29 cellular contexts compared by ENCODE assay signal in the genomic region with DNA sequence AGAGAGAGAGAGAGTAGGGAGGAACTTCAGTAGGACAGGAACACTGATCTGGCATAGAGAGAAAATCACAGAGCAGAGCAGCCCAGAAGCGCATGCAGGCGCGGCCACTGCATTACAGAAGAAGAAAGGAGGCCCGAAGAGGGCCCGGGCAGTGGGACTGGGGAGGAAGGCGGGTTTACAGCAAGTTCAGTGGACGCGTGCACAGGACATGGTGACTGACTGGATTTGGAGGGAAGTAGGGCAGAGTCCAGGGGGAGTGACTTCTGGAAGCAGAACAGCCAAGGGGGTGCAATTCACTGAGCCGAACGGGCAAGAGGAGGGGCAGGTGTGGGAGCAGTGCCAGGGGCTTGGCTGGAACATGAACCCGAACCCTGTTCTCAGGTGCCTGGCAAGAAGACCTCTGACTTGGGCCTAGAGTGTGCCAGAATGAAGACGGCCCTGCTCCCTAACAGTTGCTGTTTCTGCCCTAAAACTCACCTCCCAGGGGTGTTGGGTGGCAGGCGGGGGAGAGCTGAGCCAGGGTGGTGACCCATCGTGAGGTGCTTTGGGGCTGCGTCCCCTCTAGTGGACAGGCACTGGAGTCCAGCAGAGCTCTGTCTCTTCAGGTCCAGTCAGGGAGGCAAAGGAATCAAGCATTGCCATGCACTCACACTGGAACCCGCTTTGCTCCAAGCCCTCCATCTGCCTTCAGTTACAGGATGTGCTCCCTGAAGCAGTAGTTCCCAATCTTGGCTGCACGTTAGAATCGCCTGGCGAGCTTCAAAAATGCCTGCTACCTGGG.
A peak's percentile ranks its signal among the peaks of the same experiment; 100 is the strongest.
DNase-seq lines count a peak whose midpoint lies in the region; ATAC-seq and TF ChIP-seq lines count a peak whose summit lies in the region.
"Had no signal": no experiment of that assay in that cellular context is flagged by ENCODE, and none has a peak within 500 bp of the region (broad histone marks: within the 10 kb centered on the region; RNA-seq: fewer than 3 reads in every experiment).

No MANE protein-coding gene starts in this region.

- peaks cover 5% of the 10 kb centered on the region for H3K27me3 Mint-ChIP-seq in endodermal cell (ENCODE audit: insufficient read depth)
- no peaks in the 10 kb centered on the region for H3K27me3 Mint-ChIP-seq in stimulated activated memory B cell treated with anti-CD40 and anti-IgM and Interleukin-4, amounts not matched to agents 10 μg/mL and 1 μg/mL and 100 μg/mL, for 72 hours

- H3K27me3 ChIP-seq in Karpas-422 (ENCODE audit: low read length), result no peaks in the 10 kb centered on the region
- no peaks in the 10 kb centered on the region for H3K27me3 ChIP-seq in endodermal cell (ENCODE audit: control insufficient read depth, insufficient read depth, low read length, poor library complexity, severe bottlenecking)
- H3K27me3 ChIP-seq in WERI-Rb-1 (ENCODE audit: insufficient read depth, low read depth, severe bottlenecking), result no peaks in the 10 kb centered on the region
- H3K27me3 ChIP-seq in esophagus squamous epithelium, result peaks cover 0 to 7% (median 0%) of the 10 kb centered on the region in 4 donors
- H3K27me3 ChIP-seq: pancreas had no signal

- TF ChIP-seq POLR2A in esophagus squamous epithelium (IDR thresholded peaks at IDR 0.05), result no peak

- peaks cover 41% of the 10 kb centered on the region for H3K4me1 ChIP-seq in Karpas-422 (ENCODE audit: low read length)
- peaks cover 11% of the 10 kb centered on the region for H3K4me1 ChIP-seq in endodermal cell (ENCODE audit: control insufficient read depth, insufficient read depth, low read length)
- peaks cover 38% of the 10 kb centered on the region for H3K4me1 ChIP-seq in mucosa of descending colon (ENCODE audit: low read depth)
- H3K4me1 ChIP-seq in esophagus squamous epithelium, result peaks cover 0 to 33% (median 0%) of the 10 kb centered on the region in 3 donors
- H3K4me1 ChIP-seq: esophagus muscularis mucosa had no signal

- intact Hi-C loops in mucosa of descending colon (cut with DNase I, micrococcal nuclease) (no loop called here), esophagus squamous epithelium (cut with DNase I) (no loop called here)

- H3K4me1 Mint-ChIP-seq in endodermal cell, result peaks cover 38% of the 10 kb centered on the region
- peaks cover 61% of the 10 kb centered on the region for H3K4me1 Mint-ChIP-seq in stimulated activated memory B cell treated with anti-CD40 and anti-IgM and Interleukin-4, amounts not matched to agents 10 μg/mL and 1 μg/mL and 100 μg/mL, for 72 hours

- no peaks in the 10 kb centered on the region for H3K36me3 Mint-ChIP-seq in endodermal cell (ENCODE audit: low read depth)
- H3K36me3 Mint-ChIP-seq in stimulated activated memory B cell treated with anti-CD40 and anti-IgM and Interleukin-4, amounts not matched to agents 10 μg/mL and 1 μg/mL and 100 μg/mL, for 72 hours, result no peaks in the 10 kb centered on the region
- H3K36me3 Mint-ChIP-seq: natural killer cell, type B pancreatic cell had no signal

- H4K20me1 ChIP-seq in Karpas-422 (ENCODE audit: insufficient read depth, low read depth, low read length), result no peaks in the 10 kb centered on the region

- peak overlapping the region; percentile 52 for H3K4me2 ChIP-seq in Karpas-422 (ENCODE audit: low read depth, low read length, poor library complexity, severe bottlenecking)

- DNase-seq in Karpas-422 (peak; percentile 71), endodermal cell (peak; percentile 52), mucosa of descending colon (peak; percentile 86 to 89 (median 86)), WERI-Rb-1 (no peak), G401 (ENCODE audit: low spot score) (no peak), esophagus squamous epithelium (lab: John Stamatoyannopoulos, UW) (no peak)
- no peak for DNase-seq in stimulated activated CD4-positive, alpha-beta T cell treated with anti-CD3 and anti-CD28 coated beads, Interleukin-4, amount 100 ng/mL, for 24 hours
- DNase-seq: activated CD8-positive, alpha-beta memory T cell treated with anti-CD3 and anti-CD28 coated beads for 24 hours; activated naive CD4-positive, alpha-beta T cell; activated T-cell treated with anti-CD3 and anti-CD28 coated beads, Interleukin-2, amount 50 U/mL, for 4 hours; brain microvascular endothelial cell; effector memory CD8-positive, alpha-beta T cell; EL; hypothalamus; natural killer cell; NCI-H2029; NCI-H69; pancreas; stimulated activated CD4-positive, alpha-beta T cell treated with anti-CD3 and anti-CD28 coated beads, Interleukin-12 subunit alpha, Interleukin-12 subunit beta, amount 100 ng/mL, for 4 hours; stimulated activated CD4-positive, alpha-beta T cell treated with anti-CD3 and anti-CD28 coated beads, Interleukin-4, amount 100 ng/mL, for 4 hours; stimulated activated naive CD8-positive, alpha-beta T cell treated with anti-CD3 and anti-CD28 coated beads, Interleukin-15, Interleukin-2, amounts not matched to agents 100 U/mL and 50 U/mL, for 24 hours had no signal

- in situ Hi-C loops in G401 (cut with HindIII; ENCODE audit: low sequenced_read_pairs), result no loop called here

- no peak overlapping the region for H3K27ac Mint-ChIP-seq in endodermal cell
- H3K27ac Mint-ChIP-seq in stimulated activated memory B cell treated with anti-CD40 and anti-IgM and Interleukin-4, amounts not matched to agents 10 μg/mL and 1 μg/mL and 100 μg/mL, for 72 hours, result peak overlapping the region; percentile 4
- H3K27ac Mint-ChIP-seq: effector memory CD8-positive, alpha-beta T cell; natural killer cell; T-helper 1 cell treated with Interleukin-12 subunit alpha and Interleukin-12 subunit beta and Interleukin-4 antibody, amounts not matched to agents 30 μg/mL and 1 μg/mL, for 36 hours; type B pancreatic cell had no signal

- H3K79me2 ChIP-seq in Karpas-422 (ENCODE audit: low read length), result no peaks in the 10 kb centered on the region

- TF ChIP-seq CTCF in endodermal cell (conservative IDR thresholded peaks at IDR 0.05) (no peak), mucosa of descending colon (IDR thresholded peaks at IDR 0.05) (no peak), WERI-Rb-1 (IDR thresholded peaks at IDR 0.05; ENCODE audit: low read depth, low read length) (no peak), esophagus squamous epithelium (IDR thresholded peaks at IDR 0.05) (no peak)

- H3K4me3 ChIP-seq in Karpas-422 (ENCODE audit: low read length) (peak overlapping the region; percentile 21; the same call in 1 of the 2 replicates), endodermal cell (ENCODE audit: low read length) (no peak overlapping the region), mucosa of descending colon (no peak overlapping the region), WERI-Rb-1 (ENCODE audit: low read depth, low read length) (no peak overlapping the region), esophagus squamous epithelium (no peak overlapping the region)
- H3K4me3 ChIP-seq: esophagus muscularis mucosa, lung, pancreas, SK-N-MC had no signal

- H2AFZ ChIP-seq in Karpas-422 (ENCODE audit: low read length), result peak overlapping the region; percentile 41; the same call in 1 of the 2 replicates

- H3K9me2 ChIP-seq in Karpas-422 (replicated peaks; ENCODE audit: insufficient read depth, low read length), result no peaks in the 10 kb centered on the region

- peak; percentile 73 for ATAC-seq in mucosa of descending colon
- no peak for ATAC-seq in stimulated activated memory B cell treated with anti-CD40 and anti-IgM and Interleukin-4, amounts not matched to agents 10 μg/mL and 1 μg/mL and 100 μg/mL, for 72 hours
- ATAC-seq: activated T-cell treated with anti-CD3 and anti-CD28 coated beads, Interleukin-2, amount 50 U/mL, for 4 hours; effector memory CD8-positive, alpha-beta T cell; natural killer cell; stimulated activated naive CD8-positive, alpha-beta T cell treated with anti-CD3 and anti-CD28 coated beads, Interleukin-15, Interleukin-2, amounts not matched to agents 100 U/mL and 50 U/mL, for 24 hours had no signal

- H3K9ac ChIP-seq in Karpas-422 (ENCODE audit: low read length), result peak overlapping the region; percentile 42
- no peak overlapping the region for H3K9ac ChIP-seq in endodermal cell (ENCODE audit: extremely low read depth, low read length, poor library complexity, severe bottlenecking)

- no peaks in the 10 kb centered on the region for H3K36me3 ChIP-seq in Karpas-422 (ENCODE audit: insufficient read depth, low read length)
- H3K36me3 ChIP-seq in endodermal cell (ENCODE audit: control insufficient read depth, insufficient read depth, low read length), result no peaks in the 10 kb centered on the region
- no peaks in the 10 kb centered on the region for H3K36me3 ChIP-seq in mucosa of descending colon (ENCODE audit: low read depth)
- no peaks in the 10 kb centered on the region for H3K36me3 ChIP-seq in WERI-Rb-1
- no peaks in the 10 kb centered on the region for H3K36me3 ChIP-seq in esophagus squamous epithelium
- H3K36me3 ChIP-seq: brain microvascular endothelial cell, esophagus muscularis mucosa, pancreas had no signal

- 91 to 94% methylated on average over 16 to 19 of the region's 19 CpGs for WGBS in endodermal cell (ENCODE audit: insufficient coverage in 1 of 2, insufficient read length in 1 of 2), 2 experiments
- 92 to 94% methylated on average over 9 to 12 of the region's 19 CpGs for WGBS in esophagus squamous epithelium, 2 donors

- H3K27ac ChIP-seq in Karpas-422 (ENCODE audit: low read length) (no peak overlapping the region), endodermal cell (ENCODE audit: low read depth, low read length) (no peak overlapping the region), WERI-Rb-1 (no peak overlapping the region), esophagus squamous epithelium (no peak overlapping the region)
- H3K27ac ChIP-seq: brain microvascular endothelial cell, C4-2B, esophagus muscularis mucosa, pancreas, RWPE1, SK-N-MC had no signal

- H3K9me3 Mint-ChIP-seq in endodermal cell, result no peaks in the 10 kb centered on the region
- H3K9me3 Mint-ChIP-seq in stimulated activated memory B cell treated with anti-CD40 and anti-IgM and Interleukin-4, amounts not matched to agents 10 μg/mL and 1 μg/mL and 100 μg/mL, for 72 hours, result no peaks in the 10 kb centered on the region
- H3K9me3 Mint-ChIP-seq: activated T-cell treated with anti-CD3 and anti-CD28 coated beads, Interleukin-2, amount 50 U/mL, for 4 hours; effector memory CD8-positive, alpha-beta T cell; natural killer cell; T-helper 1 cell treated with Interleukin-12 subunit alpha and Interleukin-12 subunit beta and Interleukin-4 antibody, amounts not matched to agents 30 μg/mL and 1 μg/mL, for 36 hours; type B pancreatic cell had no signal

- H3K9me3 ChIP-seq in Karpas-422 (ENCODE audit: low read length), result no peaks in the 10 kb centered on the region
- H3K9me3 ChIP-seq in endodermal cell (ENCODE audit: control insufficient read depth, low read length), result no peaks in the 10 kb centered on the region
- H3K9me3 ChIP-seq in mucosa of descending colon, result no peaks in the 10 kb centered on the region
- no peaks in the 10 kb centered on the region for H3K9me3 ChIP-seq in WERI-Rb-1 (ENCODE audit: severe bottlenecking)
- H3K9me3 ChIP-seq in esophagus squamous epithelium, result no peaks in the 10 kb centered on the region
- H3K9me3 ChIP-seq: esophagus muscularis mucosa, pancreas had no signal

- H3K4me3 Mint-ChIP-seq in endodermal cell, result no peak overlapping the region
- H3K4me3 Mint-ChIP-seq in stimulated activated memory B cell treated with anti-CD40 and anti-IgM and Interleukin-4, amounts not matched to agents 10 μg/mL and 1 μg/mL and 100 μg/mL, for 72 hours, result no peak overlapping the region
- H3K4me3 Mint-ChIP-seq: activated T-cell treated with anti-CD3 and anti-CD28 coated beads, Interleukin-2, amount 50 U/mL, for 4 hours; effector memory CD8-positive, alpha-beta T cell; natural killer cell; T-helper 1 cell treated with Interleukin-12 subunit alpha and Interleukin-12 subunit beta and Interleukin-4 antibody, amounts not matched to agents 30 μg/mL and 1 μg/mL, for 36 hours; type B pancreatic cell had no signal

Comparison
In these comparisons a context has a peak if more than half of its experiments do, and no peak if none do; other contexts are left out.
1. DNase-seq: peak in Karpas-422 (single experiment), endodermal cell (single experiment) and mucosa of descending colon (3 of 3); none in WERI-Rb-1 (single experiment), G401 (single experiment), esophagus squamous epithelium (single experiment) and stimulated activated CD4-positive, alpha-beta T cell treated with anti-CD3 and anti-CD28 coated beads, Interleukin-4, amount 100 ng/mL, for 24 hours (single experiment).